ENCODE assay signal across 15 cellular contexts in the genomic region with DNA sequence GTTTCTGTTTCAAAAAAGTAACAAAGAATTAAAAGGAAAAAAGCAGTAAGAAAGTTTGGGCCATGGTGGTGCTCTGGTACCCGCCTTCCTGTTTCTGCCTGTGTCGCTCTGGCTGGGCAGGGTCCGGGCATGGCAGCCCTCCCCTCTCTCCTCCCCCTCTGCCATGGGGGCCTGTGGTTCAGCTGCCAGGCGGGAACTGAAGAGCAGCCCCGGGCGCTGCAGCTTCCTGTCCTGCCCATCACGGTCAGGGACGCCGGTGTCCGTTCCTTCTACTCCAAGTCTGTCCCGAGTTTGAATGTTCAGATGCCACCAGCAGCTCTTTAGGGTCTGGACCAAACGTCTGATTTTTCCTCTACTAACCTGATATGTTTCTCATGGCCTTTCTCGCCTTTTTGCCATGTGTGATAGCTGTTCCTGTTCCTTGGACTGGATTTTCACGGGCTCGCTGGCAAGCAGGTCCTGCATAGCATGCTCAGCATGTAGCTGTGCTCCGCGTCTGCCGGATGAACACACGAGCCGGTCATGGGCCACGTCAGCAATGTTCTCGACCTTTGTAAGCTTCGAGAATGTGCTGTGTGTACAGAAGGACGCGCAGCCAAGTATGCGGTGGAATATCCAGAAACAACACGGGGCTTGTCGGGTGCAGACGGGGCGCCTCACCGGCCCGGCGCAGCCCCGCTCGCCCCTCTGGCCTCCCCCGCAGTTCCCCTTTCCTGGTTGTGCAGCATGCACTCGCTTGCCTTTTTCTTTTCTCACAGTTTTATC. TPM values are rescaled to one million over a fixed set of nuclear protein-coding genes. Genes with fewer than 3 reads are reported as not detected.
A peak's percentile ranks its signal among the peaks of the same experiment; 100 is the strongest.
DNase-seq lines count a peak whose midpoint lies in the region; ATAC-seq and TF ChIP-seq lines count a peak whose summit lies in the region.
"Had no signal": no experiment of that assay in that cellular context is flagged by ENCODE, and none has a peak within 500 bp of the region (broad histone marks: within the 10 kb centered on the region; RNA-seq: fewer than 3 reads in every experiment).

No MANE protein-coding gene starts in this region.

- H3K4me2 ChIP-seq in mesenchymal stem cell (ENCODE audit: low read length, poor library complexity, severe bottlenecking) (no peak overlapping the region), OCI-LY7 (ENCODE audit: low read length) (no peak overlapping the region)

- TF ChIP-seq CTCF in adrenal gland (IDR thresholded peaks at IDR 0.05): no peak
- TF ChIP-seq CTCF in OCI-LY7 (conservative IDR thresholded peaks at IDR 0.05; ENCODE audit: low read length): no peak

- no peak overlapping the region for H3K23ac ChIP-seq in mesenchymal stem cell (ENCODE audit: low read length in 2 of 2)

- peaks cover 0 to 12% of the 10 kb centered on the region in 2 donors for H3K4me1 ChIP-seq in adrenal gland (replicated peaks in 1 of 2)
- H3K4me1 ChIP-seq in mesenchymal stem cell (ENCODE audit: control insufficient read depth, insufficient read depth, low read depth, low read length): peaks cover 12% of the 10 kb centered on the region
- H3K4me1 ChIP-seq in OCI-LY7 (ENCODE audit: insufficient read depth, low read length, poor library complexity, severe bottlenecking): peaks cover 4% of the 10 kb centered on the region
- H3K4me1 ChIP-seq: Caco-2, esophagus squamous epithelium had no signal

- H4K8ac ChIP-seq in mesenchymal stem cell (ENCODE audit: low read length): peak overlapping the region; percentile 5

- POLR2A ChIA-PET in OCI-LY7 (lab: Charles Lee): no interaction called here

- no peak overlapping the region for H4K91ac ChIP-seq in mesenchymal stem cell (ENCODE audit: low read length)

- H3K79me2 ChIP-seq in OCI-LY7 (ENCODE audit: insufficient read depth, low read depth, low read length): peaks cover 75% of the 10 kb centered on the region

- H2BK12ac ChIP-seq in mesenchymal stem cell (ENCODE audit: low read length in 2 of 2): no peak overlapping the region

- no peak overlapping the region for H3K4me3 ChIP-seq in adrenal gland
- H3K4me3 ChIP-seq in mesenchymal stem cell (ENCODE audit: insufficient read depth in 1 of 2, low read depth in 1 of 2, low read length in 2 of 2): no peak overlapping the region
- H3K4me3 ChIP-seq in OCI-LY7 (ENCODE audit: low read depth, low read length, poor library complexity, severe bottlenecking): no peak overlapping the region
- H3K4me3 ChIP-seq: esophagus squamous epithelium, thoracic aorta had no signal

- H3K27me3 ChIP-seq in adrenal gland: no peaks in the 10 kb centered on the region
- H3K27me3 ChIP-seq in mesenchymal stem cell (ENCODE audit: control insufficient read depth in 1 of 2, insufficient read depth in 1 of 2, low read length in 2 of 2): no peaks in the 10 kb centered on the region
- H3K27me3 ChIP-seq: esophagus squamous epithelium had no signal

- no peak overlapping the region for H2BK15ac ChIP-seq in mesenchymal stem cell (ENCODE audit: low read depth, poor library complexity, severe bottlenecking)

- H4K20me1 ChIP-seq in OCI-LY7 (ENCODE audit: insufficient read depth, low read length): peaks cover 23% of the 10 kb centered on the region

- H3K9ac ChIP-seq in mesenchymal stem cell (ENCODE audit: low read length): no peak overlapping the region

- H3K9me3 ChIP-seq in adrenal gland (replicated peaks in 1 of 3) (no peaks in the 10 kb centered on the region), mesenchymal stem cell (ENCODE audit: control insufficient read depth, low read length) (no peaks in the 10 kb centered on the region), OCI-LY7 (ENCODE audit: low read length) (no peaks in the 10 kb centered on the region)
- H3K9me3 ChIP-seq: Caco-2, esophagus squamous epithelium, thoracic aorta had no signal

- H3K18ac ChIP-seq in mesenchymal stem cell (ENCODE audit: low read depth in 1 of 2, low read length in 2 of 2): no peak overlapping the region

- peak overlapping the region in 3 of 5 donors; percentile 27 to 79 (median 72) for H3K27ac ChIP-seq in adrenal gland
- H3K27ac ChIP-seq in mesenchymal stem cell (ENCODE audit: low read length, poor library complexity, severe bottlenecking): no peak overlapping the region
- H3K27ac ChIP-seq in OCI-LY7 (ENCODE audit: low read depth, low read length, poor library complexity, severe bottlenecking): no peak overlapping the region
- H3K27ac ChIP-seq: esophagus squamous epithelium, thoracic aorta had no signal

- WGBS in adrenal gland, 4 donors: 71 to 77% (median 76%) methylated on average over 37 of the region's 37 CpGs
- WGBS in mesenchymal stem cell: 97% methylated on average over 37 of the region's 37 CpGs

- CTCF ChIA-PET in OCI-LY7 (lab: Charles Lee; ENCODE audit: unreplicated experiment): no interaction called here

- H3K4ac ChIP-seq in mesenchymal stem cell (ENCODE audit: low read depth in 1 of 2, low read length in 2 of 2): no peak overlapping the region

- no TSS peak for BruUV-seq in OCI-LY7 (replicated peaks; lab: Mats Ljungman, UMichigan)

- no peak overlapping the region for H2AFZ ChIP-seq in mesenchymal stem cell (ENCODE audit: low read depth, low read length)
- no peak overlapping the region for H2AFZ ChIP-seq in OCI-LY7 (ENCODE audit: low read length)

- no peak overlapping the region for H2BK5ac ChIP-seq in mesenchymal stem cell (ENCODE audit: low read depth, low read length, poor library complexity, severe bottlenecking)

- peaks cover 45% of the 10 kb centered on the region for H3K79me1 ChIP-seq in mesenchymal stem cell (replicated peaks; ENCODE audit: low read length, poor library complexity, severe bottlenecking)

- H3K14ac ChIP-seq in mesenchymal stem cell (ENCODE audit: low read length in 2 of 2): no peak overlapping the region

- H3K36me3 ChIP-seq in adrenal gland (replicated peaks in 1 of 2) (no peaks in the 10 kb centered on the region), mesenchymal stem cell (ENCODE audit: control insufficient read depth in 1 of 2, insufficient read depth in 2 of 2, low read depth in 1 of 2, low read length in 2 of 2) (peaks cover 0 to 7% of the 10 kb centered on the region in 2 experiments), OCI-LY7 (ENCODE audit: insufficient read depth, low read length) (peaks cover 7% of the 10 kb centered on the region; the same call in 1 of the 2 replicates)
- H3K36me3 ChIP-seq: thoracic aorta had no signal

- intact Hi-C loops in adrenal gland (cut with DNase I) (no loop called here), OCI-LY7 (cut with micrococcal nuclease; ENCODE audit: unreplicated experiment) (no loop called here)

- DNase-seq in DMS153 (lab: John Stamatoyannopoulos, UW) (peak; percentile 77), NCI-H2029 (lab: John Stamatoyannopoulos, UW) (peak; percentile 69), adrenal gland (peak in 5 of 7 donors; percentile 17 to 77 (median 52)), mesenchymal stem cell (no peak), OCI-LY7 (ENCODE audit: low spot score) (no peak), medulla oblongata (ENCODE audit: extremely low spot score) (no peak), cerebellar nuclear complex (lab: John Stamatoyannopoulos, UW) (no peak)
- DNase-seq: Caco-2; esophagus squamous epithelium; occipital lobe; OCI-M1; stimulated activated CD4-positive, alpha-beta T cell treated with anti-CD3 and anti-CD28 coated beads, Interleukin-4, amount 100 ng/mL, for 4 hours had no signal

- TF ChIP-seq POLR2A in adrenal gland (IDR thresholded peaks at IDR 0.05): no peak

- H2AK5ac ChIP-seq in mesenchymal stem cell (ENCODE audit: low read length, severe bottlenecking): no peak overlapping the region

- no peaks in the 10 kb centered on the region for H3K9me2 ChIP-seq in OCI-LY7 (ENCODE audit: insufficient read depth, low read length)

- ATAC-seq in GM18517 (IDR thresholded peaks at IDR 0.05; ENCODE audit: unreplicated experiment): no peak
- ATAC-seq: activated CD4-positive, CD25-positive, alpha-beta regulatory T cell treated with anti-CD3 and anti-CD28 coated beads, Interleukin-2, amount 50 U/mL, for 24 hours had no signal

- no peak overlapping the region for H2BK120ac ChIP-seq in mesenchymal stem cell (ENCODE audit: low read depth, low read length)

RNA-seq across cellular contexts. Expression of gene RPTOR, which starts 42.0 kb away (rescaled TPM):
- 10 to 100 TPM; 27.5 to 53.3 (median 34.3) TPM for total RNA-seq in adrenal gland
- 10 to 100 TPM in 2 of 3 donors, 1 to 10 TPM in 1; 9.7 to 26.4 (median 24.6) TPM for polyA plus RNA-seq in adrenal gland
- polyA plus RNA-seq in mesenchymal stem cell (2013, experiment 1 of 2): 12.7 TPM
- 12.3 TPM for polyA plus RNA-seq in mesenchymal stem cell (2013, experiment 2 of 2)
- 41.3 and 48.1 TPM in 2 replicates for total RNA-seq in OCI-LY7 (2014; rRNA removed; shearing (Covaris generic))
- 80.1 and 87.8 TPM in 2 replicates for total RNA-seq in OCI-LY7 (2022)

Comparison
In these comparisons a context has a peak if more than half of its experiments do, and no peak if none do; other contexts are left out.
1. DNase-seq: peak in DMS153 (single experiment), NCI-H2029 (single experiment) and adrenal gland (5 of 7); none in mesenchymal stem cell (single experiment), OCI-LY7 (single experiment), medulla oblongata (single experiment) and cerebellar nuclear complex (0 of 2).
2. H3K27ac ChIP-seq: peak in adrenal gland (3 of 5); none in mesenchymal stem cell (single experiment) and OCI-LY7 (single experiment).